ENCODE assay signal across 20 cellular contexts in the genomic region with DNA sequence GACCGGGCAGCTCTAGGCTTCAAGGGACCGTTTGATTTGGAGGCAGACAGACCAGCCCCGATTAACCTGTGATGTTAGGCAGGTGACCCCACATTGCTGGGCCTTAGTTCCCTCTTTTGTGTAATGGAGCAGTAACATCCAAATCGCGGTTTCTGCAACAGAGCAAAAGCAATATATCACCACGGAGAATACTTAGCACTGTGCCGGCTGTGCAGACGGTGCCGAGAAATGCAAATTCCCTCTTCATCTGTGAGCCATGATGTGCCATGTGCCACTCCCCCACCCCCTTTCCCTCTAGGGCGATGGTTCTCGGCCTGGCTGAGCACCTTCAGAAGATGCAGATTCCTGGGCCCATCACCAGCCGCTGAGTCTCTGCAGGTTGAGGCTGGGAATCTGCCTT. TPM values are rescaled to one million over a fixed set of nuclear protein-coding genes. Genes with fewer than 3 reads are reported as not detected.
DNase-seq lines count a peak whose midpoint lies in the region; ATAC-seq and TF ChIP-seq lines count a peak whose summit lies in the region.
"Had no signal": no experiment of that assay in that cellular context is flagged by ENCODE, and none has a peak within 500 bp of the region (broad histone marks: within the 10 kb centered on the region; RNA-seq: fewer than 3 reads in every experiment).

No MANE protein-coding gene starts in this region.

- H3K36me3 Mint-ChIP-seq in naive B cell: peaks cover 5 to 7% of the 10 kb centered on the region in 2 donors

- H2AFZ ChIP-seq in Karpas-422 (ENCODE audit: low read length): no peak overlapping the region
- H2AFZ ChIP-seq: PC-9 had no signal

- H3K9ac ChIP-seq in Karpas-422 (ENCODE audit: low read length): peak overlapping the region; percentile 72
- H3K9ac ChIP-seq: KMS-11 had no signal

- peak overlapping the region; percentile 72 for H3K4me2 ChIP-seq in DOHH2 (ENCODE audit: low read length)
- H3K4me2 ChIP-seq in Karpas-422 (ENCODE audit: low read depth, low read length, poor library complexity, severe bottlenecking): peak overlapping the region; percentile 46
- H3K4me2 ChIP-seq: KMS-11, PC-9 had no signal

- H3K27me3 ChIP-seq in DOHH2 (ENCODE audit: control insufficient read depth, low read length) (no peaks in the 10 kb centered on the region), Karpas-422 (ENCODE audit: low read length) (no peaks in the 10 kb centered on the region)

- peaks cover 98% of the 10 kb centered on the region for H3K36me3 ChIP-seq in DOHH2 (ENCODE audit: control insufficient read depth, low read length)
- peaks cover 34% of the 10 kb centered on the region for H3K36me3 ChIP-seq in Karpas-422 (ENCODE audit: insufficient read depth, low read length)

- peaks cover 19% of the 10 kb centered on the region for H3F3A ChIP-seq in DOHH2 (ENCODE audit: control insufficient read depth, insufficient read depth)

- no peaks in the 10 kb centered on the region for H3K27me3 Mint-ChIP-seq in naive B cell
- H3K27me3 Mint-ChIP-seq: CD4-positive, alpha-beta T cell had no signal

- no peaks in the 10 kb centered on the region for H3K9me3 Mint-ChIP-seq in naive B cell
- H3K9me3 Mint-ChIP-seq: CD4-positive, alpha-beta T cell; T-cell had no signal

- H3K27ac ChIP-seq in DOHH2 (ENCODE audit: low read depth, low read length) (peak overlapping the region; percentile 99), Karpas-422 (ENCODE audit: low read length) (peak overlapping the region; percentile 95)
- H3K27ac ChIP-seq: KMS-11, PC-9 had no signal

- H3K9me3 ChIP-seq in DOHH2 (ENCODE audit: control insufficient read depth, insufficient read depth, low read length): no peaks in the 10 kb centered on the region
- H3K9me3 ChIP-seq in Karpas-422 (ENCODE audit: low read length): no peaks in the 10 kb centered on the region
- H3K9me3 ChIP-seq: Caco-2 had no signal

- TF ChIP-seq CTCF in DOHH2 (IDR thresholded peaks at IDR 0.05; ENCODE audit: low read depth, low read length, poor library complexity, severe bottlenecking): no peak

- H3K27ac Mint-ChIP-seq in naive B cell: peak overlapping the region in 5 of 6 donors; percentile 39 to 91 (median 72)
- H3K27ac Mint-ChIP-seq: CD4-positive, alpha-beta T cell; T-cell had no signal

- peak overlapping the region in 3 of 8 donors; percentile 32 to 69 (median 47) for H3K4me3 Mint-ChIP-seq in naive B cell
- H3K4me3 Mint-ChIP-seq: CD4-positive, alpha-beta T cell; T-cell had no signal

- DNase-seq in Karpas-422: peak; percentile 96
- no peak for DNase-seq in naive B cell
- DNase-seq in NCI-H146 (lab: John Stamatoyannopoulos, UW): no peak
- DNase-seq in islet precursor cell: no peak
- no peak for DNase-seq in stimulated activated CD4-positive, alpha-beta T cell treated with anti-CD3 and anti-CD28 coated beads, Interleukin-2, amount 100 ng/mL, for 24 hours
- DNase-seq: Caco-2; CD4-positive, alpha-beta T cell; DMS153; GF-D8; NCI-H1048; NCI-H1436; NCI-H2029 treated with DMSO at 0.1 percent for 48 hours; NCI-H774; PC-9; T-cell had no signal

- H4K20me1 ChIP-seq in DOHH2 (ENCODE audit: control insufficient read depth, insufficient read depth, low read depth, low read length): peaks cover 15% of the 10 kb centered on the region
- peaks cover 24% of the 10 kb centered on the region; the same call in 1 of the 2 replicates for H4K20me1 ChIP-seq in Karpas-422 (ENCODE audit: insufficient read depth, low read depth, low read length)

- H3K9me2 ChIP-seq in DOHH2 (replicated peaks; ENCODE audit: control insufficient read depth, low read length) (no peaks in the 10 kb centered on the region), Karpas-422 (replicated peaks; ENCODE audit: insufficient read depth, low read length) (no peaks in the 10 kb centered on the region)

- H3K4me1 ChIP-seq in DOHH2 (ENCODE audit: control insufficient read depth, low read length): peaks cover 53% of the 10 kb centered on the region
- H3K4me1 ChIP-seq in Karpas-422 (ENCODE audit: low read length): peaks cover 55% of the 10 kb centered on the region
- H3K4me1 ChIP-seq: Caco-2 had no signal

- 0 out of 2 replicates have a peak, but pooled peaks have one; percentile 33 for TF ChIP-seq POLR2A in Raji (IDR thresholded peaks at IDR 0.05; ENCODE audit: insufficient read depth, low read depth, low read length)

- peak; percentile 37 to 50 for ATAC-seq in naive B cell (ENCODE audit: low read depth in 2 of 2)
- no peak for ATAC-seq in GM21515 (IDR thresholded peaks at IDR 0.05; ENCODE audit: unreplicated experiment)
- ATAC-seq: HepG2, T-cell had no signal

- H3K4me1 Mint-ChIP-seq in naive B cell: peaks cover 41 to 58% (median 51%) of the 10 kb centered on the region in 3 donors

- H3K79me2 ChIP-seq in DOHH2 (ENCODE audit: control insufficient read depth, low read length) (peaks cover 99% of the 10 kb centered on the region), Karpas-422 (ENCODE audit: low read length) (peaks cover 64% of the 10 kb centered on the region)

- H3K4me3 ChIP-seq in DOHH2 (ENCODE audit: low read length) (peak overlapping the region; percentile 22), Karpas-422 (ENCODE audit: low read length) (peak overlapping the region; percentile 44)
- H3K4me3 ChIP-seq: PC-9 had no signal

RNA-seq across cellular contexts. Expression of a gene that starts 10.9 kb away (rescaled TPM):
- 67.2 and 75.5 TPM in 2 replicates for total RNA-seq in Karpas-422 (2014; rRNA removed; shearing (Covaris generic); ENCODE audit: low replicate concordance)
- 100 to 1,000 TPM in 3 of 6 donors, 10 to 100 TPM in 3; 65.2 to 135 (median 87.0) TPM for polyA plus RNA-seq in naive B cell (ENCODE audit: low read depth in 6 of 6)

RNA-seq across cellular contexts. Expression of a gene that starts 46.0 kb away (rescaled TPM):
- 13.8 and 14.8 TPM in 2 replicates for total RNA-seq in Karpas-422 (2014; rRNA removed; shearing (Covaris generic); ENCODE audit: low replicate concordance)
- polyA plus RNA-seq in naive B cell (ENCODE audit: low read depth in 6 of 6): 10 to 100 TPM in 4 of 6 donors, 1 to 10 TPM in 2; 8.5 to 30.4 (median 11.0) TPM
